10 cellular contexts compared by ENCODE assay signal in genomic region chr3:186510374-186511079, GRCh38. TPM values are rescaled to one million over a fixed set of nuclear protein-coding genes. Genes with fewer than 3 reads are reported as not detected.
A peak's percentile ranks its signal among the peaks of the same experiment; 100 is the strongest.
DNase-seq lines count a peak whose midpoint lies in the region; ATAC-seq, FAIRE-seq and TF ChIP-seq lines count a peak whose summit lies in the region.
"Had no signal": no experiment of that assay in that cellular context is flagged by ENCODE, and none has a peak within 500 bp of the region (broad histone marks: within the 10 kb centered on the region; RNA-seq: fewer than 3 reads in every experiment).

No MANE protein-coding gene starts in this region.

- no peaks in the 10 kb centered on the region for H3K9me3 ChIP-seq in smooth muscle cell (replicated peaks; ENCODE audit: low read depth)
- H3K9me3 ChIP-seq: lower lobe of right lung had no signal

- no peaks in the 10 kb centered on the region for H3F3A ChIP-seq in smooth muscle cell (ENCODE audit: low read depth)

- H3K4me1 ChIP-seq in smooth muscle cell (ENCODE audit: low read depth) = no peaks in the 10 kb centered on the region
- H3K4me1 ChIP-seq: lower lobe of right lung had no signal

- H3K27me3 ChIP-seq in smooth muscle cell (ENCODE audit: low read depth) = peaks cover 14% of the 10 kb centered on the region

- no peak overlapping the region for H3K4me2 ChIP-seq in smooth muscle cell

- no peak overlapping the region for H2AFZ ChIP-seq in smooth muscle cell (ENCODE audit: low read depth)

- WGBS in smooth muscle cell (ENCODE audit: low lambda C conversion rate) = 73% methylated on average over 9 of the region's 9 CpGs

- H3K4me3 Mint-ChIP-seq in activated T-helper 2 cell treated with anti-CD3 and anti-CD28 coated beads, Interferon-gamma antibody, Interleukin-2, Interleukin-4, amounts not matched to agents 10 μg/mL and 5 μg/mL and 100 μg/mL, durations not matched to agents 14 hours and 24 hours and 36 hours (ENCODE audit: low read depth) = no peak overlapping the region

- H3K9ac ChIP-seq in smooth muscle cell (ENCODE audit: low read depth) = no peak overlapping the region

- intact Hi-C loops in activated T-helper 2 cell treated with anti-CD3 and anti-CD28 coated beads, Interferon-gamma antibody, Interleukin-2, Interleukin-4, amounts not matched to agents 10 μg/mL and 5 μg/mL and 100 μg/mL, durations not matched to agents 14 hours and 24 hours and 36 hours (cut with micrococcal nuclease) = no loop called here

- FAIRE-seq in GM12891 (lab: Jason Lieb, UNC) = peak; percentile 54

- peak; percentile 39 for ATAC-seq in GM18909 (IDR thresholded peaks at IDR 0.05; ENCODE audit: poor library complexity, unreplicated experiment)
- peak; percentile 43 for ATAC-seq in HG03432 (IDR thresholded peaks at IDR 0.05; ENCODE audit: unreplicated experiment)
- ATAC-seq: lower lobe of right lung had no signal

- no peak for TF ChIP-seq POLR2A in GM12891 (IDR thresholded peaks at IDR 0.05; ENCODE audit: low read depth, low read length)

- no peaks in the 10 kb centered on the region for H3K36me3 ChIP-seq in smooth muscle cell (ENCODE audit: low read depth)
- H3K36me3 ChIP-seq: lower lobe of right lung had no signal

- no peak for DNase-seq in GM12891 (ENCODE audit: insufficient read length, low spot score)
- peak; percentile 4 for DNase-seq in choroid plexus epithelial cell (ENCODE audit: low read depth)
- DNase-seq in smooth muscle cell (lab: John Stamatoyannopoulos, UW; ENCODE audit: unreplicated experiment) = no peak
- DNase-seq in activated T-helper 2 cell treated with anti-CD3 and anti-CD28 coated beads, Interferon-gamma antibody, Interleukin-2, Interleukin-4, amounts not matched to agents 10 μg/mL and 5 μg/mL and 100 μg/mL, durations not matched to agents 14 hours and 24 hours and 36 hours (ENCODE audit: low spot score) = no peak
- DNase-seq in superior temporal gyrus (ENCODE audit: extremely low spot score) = no peak
- DNase-seq: Kasumi-1, lower lobe of right lung, NCI-H524 treated with DMSO at 0.1 percent for 48 hours had no signal

- no peak overlapping the region for H3K27ac ChIP-seq in smooth muscle cell (ENCODE audit: low read depth)
- H3K27ac ChIP-seq: lower lobe of right lung had no signal

- H3K27me3 Mint-ChIP-seq in activated T-helper 2 cell treated with anti-CD3 and anti-CD28 coated beads, Interferon-gamma antibody, Interleukin-2, Interleukin-4, amounts not matched to agents 10 μg/mL and 5 μg/mL and 100 μg/mL, durations not matched to agents 14 hours and 24 hours and 36 hours (ENCODE audit: low read depth) = peaks cover 3% of the 10 kb centered on the region

- no peaks in the 10 kb centered on the region for H3K9me3 Mint-ChIP-seq in activated T-helper 2 cell treated with anti-CD3 and anti-CD28 coated beads, Interferon-gamma antibody, Interleukin-2, Interleukin-4, amounts not matched to agents 10 μg/mL and 5 μg/mL and 100 μg/mL, durations not matched to agents 14 hours and 24 hours and 36 hours

- no peak overlapping the region for H3K27ac Mint-ChIP-seq in activated T-helper 2 cell treated with anti-CD3 and anti-CD28 coated beads, Interferon-gamma antibody, Interleukin-2, Interleukin-4, amounts not matched to agents 10 μg/mL and 5 μg/mL and 100 μg/mL, durations not matched to agents 14 hours and 24 hours and 36 hours

- TF ChIP-seq CTCF in choroid plexus epithelial cell (conservative IDR thresholded peaks at IDR 0.05; ENCODE audit: low read depth, low read length) = no peak
- TF ChIP-seq CTCF in smooth muscle cell (IDR thresholded peaks at IDR 0.05; ENCODE audit: borderline replicate concordance, insufficient read depth, poor library complexity, severe bottlenecking) = no peak

- H3K4me3 ChIP-seq in choroid plexus epithelial cell (ENCODE audit: low read depth, low read length) (no peak overlapping the region), smooth muscle cell (no peak overlapping the region)
- H3K4me3 ChIP-seq: lower lobe of right lung had no signal

- H3K79me2 ChIP-seq in smooth muscle cell (ENCODE audit: low read depth) = no peaks in the 10 kb centered on the region

- no peaks in the 10 kb centered on the region for H4K20me1 ChIP-seq in smooth muscle cell (ENCODE audit: low read depth)

- peaks cover 26% of the 10 kb centered on the region for H3K4me1 Mint-ChIP-seq in activated T-helper 2 cell treated with anti-CD3 and anti-CD28 coated beads, Interferon-gamma antibody, Interleukin-2, Interleukin-4, amounts not matched to agents 10 μg/mL and 5 μg/mL and 100 μg/mL, durations not matched to agents 14 hours and 24 hours and 36 hours (ENCODE audit: low read depth)

- no peaks in the 10 kb centered on the region for H3K36me3 Mint-ChIP-seq in activated T-helper 2 cell treated with anti-CD3 and anti-CD28 coated beads, Interferon-gamma antibody, Interleukin-2, Interleukin-4, amounts not matched to agents 10 μg/mL and 5 μg/mL and 100 μg/mL, durations not matched to agents 14 hours and 24 hours and 36 hours (ENCODE audit: low read depth)

TF ChIP-seq in GM12891, 5 proteins besides CTCF, POLR2A, EP300 and RAD21:
- TF ChIP-seq PAX5 (IDR thresholded peaks at IDR 0.05; ENCODE audit: insufficient read depth, low read length, severe bottlenecking) (peak; percentile 35), POU2F2 (IDR thresholded peaks at IDR 0.05; ENCODE audit: low read depth, low read length) (no peak; the same call in 1 of the 2 replicates)

RNA-seq across cellular contexts. Expression of gene CRYGS, which starts 33.7 kb away (rescaled TPM):
- 2.1 TPM for polyA plus RNA-seq in GM12891 (2012; ENCODE audit: low read depth, missing spikeins)
- 5.5 and 9.2 TPM in 2 replicates for total RNA-seq in smooth muscle cell
- polyA plus RNA-seq in smooth muscle cell = 6.6 and 13.5 TPM in 2 replicates
- 3.8 and 5.6 TPM in 2 replicates for total RNA-seq in activated T-helper 2 cell treated with anti-CD3 and anti-CD28 coated beads, Interferon-gamma antibody, Interleukin-2, Interleukin-4, amounts not matched to agents 10 μg/mL and 5 μg/mL and 100 μg/mL, durations not matched to agents 14 hours and 24 hours and 36 hours

RNA-seq across cellular contexts. Expression of gene TBCCD1, which starts 56.6 kb away (rescaled TPM):
- polyA plus RNA-seq in GM12891 (2012; ENCODE audit: low read depth, missing spikeins) = 4.4 TPM
- 12.2 and 15.2 TPM in 2 replicates for total RNA-seq in smooth muscle cell
- 15.5 and 19.5 TPM in 2 replicates for polyA plus RNA-seq in smooth muscle cell
- total RNA-seq in activated T-helper 2 cell treated with anti-CD3 and anti-CD28 coated beads, Interferon-gamma antibody, Interleukin-2, Interleukin-4, amounts not matched to agents 10 μg/mL and 5 μg/mL and 100 μg/mL, durations not matched to agents 14 hours and 24 hours and 36 hours = 17.5 and 17.7 TPM in 2 replicates

RNA-seq across cellular contexts. Expression of gene DNAJB11, which starts 60.0 kb away (rescaled TPM):
- 34.4 TPM for polyA plus RNA-seq in GM12891 (2012; ENCODE audit: low read depth, missing spikeins)
- 103 and 115 TPM in 2 replicates for total RNA-seq in smooth muscle cell
- 136 and 138 TPM in 2 replicates for polyA plus RNA-seq in smooth muscle cell
- total RNA-seq in activated T-helper 2 cell treated with anti-CD3 and anti-CD28 coated beads, Interferon-gamma antibody, Interleukin-2, Interleukin-4, amounts not matched to agents 10 μg/mL and 5 μg/mL and 100 μg/mL, durations not matched to agents 14 hours and 24 hours and 36 hours = 66.3 and 72.8 TPM in 2 replicates
